Comparison of ENCODE assay signal across 10 cellular contexts in the genomic region with DNA sequence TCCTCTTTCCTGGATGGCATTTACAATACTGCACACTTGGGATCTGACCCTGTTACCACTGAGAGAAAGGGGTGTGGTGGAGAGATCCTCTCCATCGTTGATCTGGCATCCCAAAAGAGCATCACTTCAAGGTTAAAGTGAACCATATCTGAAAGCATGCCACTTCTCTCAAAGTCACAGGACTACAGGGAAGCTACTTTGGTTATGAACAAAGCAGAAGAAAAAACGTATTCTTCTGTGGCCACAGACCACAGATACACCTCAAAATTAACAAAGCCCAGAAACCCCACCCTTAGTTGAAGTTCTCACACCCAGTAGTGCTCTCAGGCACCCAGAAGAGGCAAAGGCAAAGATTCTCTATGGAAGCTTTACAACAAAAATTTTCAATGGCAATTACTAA.
DNase-seq lines count a peak whose midpoint lies in the region; ATAC-seq, FAIRE-seq and TF ChIP-seq lines count a peak whose summit lies in the region.
"Had no signal": no experiment of that assay in that cellular context is flagged by ENCODE, and none has a peak within 500 bp of the region (broad histone marks: within the 10 kb centered on the region; RNA-seq: fewer than 3 reads in every experiment).

No MANE protein-coding gene starts in this region.

- H3K4me3 Mint-ChIP-seq in immature natural killer cell (peak overlapping the region; percentile 78 to 87 (median 82)), progenitor cell of endocrine pancreas (ENCODE audit: low read depth) (no peak overlapping the region)

- H3K27ac ChIP-seq in small intestine (ENCODE audit: low read depth in 1 of 2, low read length in 1 of 2) (no peak overlapping the region), thyroid gland (no peak overlapping the region)

- TF ChIP-seq CTCF in progenitor cell of endocrine pancreas (IDR thresholded peaks at IDR 0.05; ENCODE audit: unreplicated experiment) (no peak), thyroid gland (IDR thresholded peaks at IDR 0.05) (no peak)

- no peak for TF ChIP-seq POLR2A in thyroid gland (IDR thresholded peaks at IDR 0.05)

- H3K27me3 Mint-ChIP-seq in immature natural killer cell (ENCODE audit: low read depth in 3 of 3), result peaks cover 7 to 12% (median 9%) of the 10 kb centered on the region in 3 donors
- H3K27me3 Mint-ChIP-seq in progenitor cell of endocrine pancreas, result no peaks in the 10 kb centered on the region

- ATAC-seq in GM21423 (IDR thresholded peaks at IDR 0.05; ENCODE audit: unreplicated experiment) (peak; percentile 73), HG03196 (IDR thresholded peaks at IDR 0.05; ENCODE audit: unreplicated experiment) (peak; percentile 62)

- H3K36me3 Mint-ChIP-seq in immature natural killer cell, result peaks cover 0 to 5% (median 5%) of the 10 kb centered on the region in 3 donors
- no peaks in the 10 kb centered on the region for H3K36me3 Mint-ChIP-seq in progenitor cell of endocrine pancreas (ENCODE audit: insufficient read depth)

- no peaks in the 10 kb centered on the region for H3K9me3 Mint-ChIP-seq in immature natural killer cell
- peaks cover 10% of the 10 kb centered on the region for H3K9me3 Mint-ChIP-seq in progenitor cell of endocrine pancreas (ENCODE audit: low read depth)

- no peak overlapping the region for H3K4me3 ChIP-seq in small intestine (ENCODE audit: low read depth in 1 of 2, low read length in 2 of 2)
- no peak overlapping the region for H3K4me3 ChIP-seq in thyroid gland (replicated peaks in 1 of 3)
- H3K4me3 ChIP-seq: upper lobe of left lung had no signal

- FAIRE-seq in GM18507 (lab: Jason Lieb, UNC) (peak; percentile 75), small intestine (lab: Jason Lieb, UNC) (no peak)

- intact Hi-C loops in thyroid gland (cut with DNase I), result no loop called here

- H3K27ac Mint-ChIP-seq in immature natural killer cell (peak overlapping the region; percentile 82 to 98 (median 94)), progenitor cell of endocrine pancreas (no peak overlapping the region)

- no peaks in the 10 kb centered on the region for H3K9me3 ChIP-seq in small intestine (ENCODE audit: control insufficient read depth, low read depth)
- no peaks in the 10 kb centered on the region for H3K9me3 ChIP-seq in thyroid gland
- H3K9me3 ChIP-seq: upper lobe of left lung had no signal

- H3K4me1 ChIP-seq in small intestine (ENCODE audit: control insufficient read depth in 2 of 2, insufficient read depth in 1 of 2, low read depth in 1 of 2, low read length in 1 of 2) (no peaks in the 10 kb centered on the region), thyroid gland (no peaks in the 10 kb centered on the region)
- H3K4me1 ChIP-seq: upper lobe of left lung had no signal

- peaks cover 82 to 96% of the 10 kb centered on the region in 2 donors for H3K4me1 Mint-ChIP-seq in immature natural killer cell
- H3K4me1 Mint-ChIP-seq in progenitor cell of endocrine pancreas (ENCODE audit: low read depth), result no peaks in the 10 kb centered on the region

- no peaks in the 10 kb centered on the region for H3K36me3 ChIP-seq in small intestine (ENCODE audit: control insufficient read depth in 2 of 2, insufficient read depth in 2 of 2, low read length in 2 of 2)
- H3K36me3 ChIP-seq in thyroid gland, result no peaks in the 10 kb centered on the region
- H3K36me3 ChIP-seq: upper lobe of left lung had no signal

- 56 to 78% (median 60%) methylated on average over 2 of the region's 2 CpGs for WGBS in small intestine, 3 donors
- 68 to 82% methylated on average over 2 of the region's 2 CpGs for WGBS in thyroid gland, 2 donors

- H3K27me3 ChIP-seq in small intestine (ENCODE audit: control insufficient read depth in 2 of 2, insufficient read depth in 2 of 2, low read length in 2 of 2) (no peaks in the 10 kb centered on the region), thyroid gland (no peaks in the 10 kb centered on the region)
- H3K27me3 ChIP-seq: upper lobe of left lung had no signal

- DNase-seq in GM18507 (ENCODE audit: extremely low spot score, insufficient read length, low read depth) (peak; percentile 11), immature natural killer cell (peak; percentile 69 to 74 (median 73)), progenitor cell of endocrine pancreas (ENCODE audit: low spot score, unreplicated experiment) (no peak), small intestine (no peak), DMS153 (lab: John Stamatoyannopoulos, UW) (no peak), thyroid gland (no peak)
- DNase-seq: activated effector memory CD4-positive, alpha-beta T cell treated with Interleukin-2 at 50 U/mL for 16 hours; upper lobe of left lung had no signal

Comparison
In these comparisons a context has a peak if more than half of its experiments do, and no peak if none do; other contexts are left out.
1. DNase-seq: peak in GM18507 (single experiment) and immature natural killer cell (3 of 3); none in progenitor cell of endocrine pancreas (single experiment), small intestine (single experiment), DMS153 (single experiment) and thyroid gland (0 of 2).